8 cellular contexts compared by ENCODE assay signal in genomic region chr11:695606-696381, GRCh38. TPM values are rescaled to one million over a fixed set of nuclear protein-coding genes. Genes with fewer than 3 reads are reported as not detected.
DNase-seq lines count a peak whose midpoint lies in the region; ATAC-seq and TF ChIP-seq lines count a peak whose summit lies in the region.

Gene TMEM80, plus strand, starts transcription at chr11:695816. Its CDS starts 12 bp downstream, at chr11:695828.

- H3K4me3 ChIP-seq in GM12875 (ENCODE audit: low read depth, low read length) (peak within 1 kb of the TSS; percentile 87), upper lobe of right lung (peak within 1 kb of the TSS; percentile 71)

- intact Hi-C loops in left cardiac atrium (cut with DNase I) (no loop called here), posterior vena cava (cut with DNase I) (no loop called here), upper lobe of right lung (cut with DNase I) (no loop called here)

- H3K27me3 ChIP-seq in upper lobe of right lung: no peaks in the 10 kb centered on the region

- ATAC-seq in HG02763 (IDR thresholded peaks at IDR 0.05; ENCODE audit: unreplicated experiment): peak; percentile 70
- peak; percentile 88 to 92 for ATAC-seq in left cardiac atrium
- ATAC-seq in upper lobe of right lung: peak; percentile 89

- H3K27ac ChIP-seq in upper lobe of right lung: peak within 1 kb of the TSS; percentile 99

- TF ChIP-seq CTCF in GM12875 (IDR thresholded peaks at IDR 0.05; ENCODE audit: borderline replicate concordance, insufficient read depth, low read depth, low read length) (no peak), upper lobe of right lung (IDR thresholded peaks at IDR 0.05) (no peak)

- peak; percentile 97 for DNase-seq in NCI-H1436 (lab: John Stamatoyannopoulos, UW)
- DNase-seq in T-helper 1 cell: peak; percentile 92 to 98 (median 96)
- peak; percentile 93 for DNase-seq in amniotic epithelial cell (ENCODE audit: low read depth)
- peak; percentile 100 for DNase-seq in left cardiac atrium
- peak; percentile 100 for DNase-seq in posterior vena cava (ENCODE audit: low spot score)
- peak; percentile 100 for DNase-seq in upper lobe of right lung

- H3K9me3 ChIP-seq in upper lobe of right lung: no peaks in the 10 kb centered on the region

- peaks cover 32% of the 10 kb centered on the region for H3K4me1 ChIP-seq in upper lobe of right lung

- peaks cover 16% of the 10 kb centered on the region for H3K36me3 ChIP-seq in upper lobe of right lung

RNA-seq across cellular contexts. Expression of gene TMEM80, which starts in this region (rescaled TPM):
- total RNA-seq in left cardiac atrium: 10 to 100 TPM; 11.3 to 15.6 TPM
- total RNA-seq in posterior vena cava: 10 to 100 TPM; 13.5 to 19.3 TPM
- total RNA-seq in upper lobe of right lung: 33.2 TPM

Comparison
In these comparisons a context has a peak if more than half of its experiments do, and no peak if none do; other contexts are left out.
1. Peak in every context shown above with its lines: DNase-seq, ATAC-seq, H3K4me3 ChIP-seq and H3K27ac ChIP-seq.